Comparison of ENCODE assay signal across 2 cellular contexts in genomic region chr9:135330685-135331590, GRCh38.
TF ChIP-seq lines count a peak whose summit lies in the region.

No MANE protein-coding gene starts in this region.

TF ChIP-seq in HEK293, 187 proteins besides CTCF, POLR2A, EP300 and RAD21 (continues in another document):
- TF ChIP-seq KLF1 (tag by site-specific recombination; IDR thresholded peaks at IDR 0.05) (no peak), ZNF416 (tag by site-specific recombination; IDR thresholded peaks at IDR 0.05) (no peak), ZNF664 (tag by site-specific recombination; IDR thresholded peaks at IDR 0.05) (no peak), ZNF837 (tag by site-specific recombination; IDR thresholded peaks at IDR 0.05) (no peak), ZNF341 (tag by site-specific recombination; IDR thresholded peaks at IDR 0.05; ENCODE audit: low read depth) (no peak), ZNF548 (tag by site-specific recombination; IDR thresholded peaks at IDR 0.05) (no peak), ZNF660 (tag by site-specific recombination; IDR thresholded peaks at IDR 0.05) (no peak), PRDM1 (tag by site-specific recombination; IDR thresholded peaks at IDR 0.05) (no peak), REPIN1 (tag by site-specific recombination; IDR thresholded peaks at IDR 0.05; ENCODE audit: low read depth) (no peak), SALL2 (tag by site-specific recombination; IDR thresholded peaks at IDR 0.05; ENCODE audit: borderline replicate concordance) (peak; percentile 68; the same call in 1 of the 2 replicates), ZNF777 (tag by site-specific recombination; IDR thresholded peaks at IDR 0.05; ENCODE audit: borderline replicate concordance) (no peak), ZNF670 (tag by site-specific recombination; IDR thresholded peaks at IDR 0.05; ENCODE audit: low read depth) (0 out of 2 replicates have a peak, but pooled peaks have one; percentile 86), ZNF146 (tag by site-specific recombination; IDR thresholded peaks at IDR 0.05) (no peak), OSR2 (tag by site-specific recombination; IDR thresholded peaks at IDR 0.05) (no peak), ZNF791 (tag by site-specific recombination; IDR thresholded peaks at IDR 0.05) (no peak), ZNF488 (tag by site-specific recombination; IDR thresholded peaks at IDR 0.05) (0 out of 2 replicates have a peak, but pooled peaks have one; percentile 55), ZNF221 (tag by site-specific recombination; IDR thresholded peaks at IDR 0.05; ENCODE audit: borderline replicate concordance) (no peak), ZNF248 (tag by site-specific recombination; IDR thresholded peaks at IDR 0.05) (no peak), ZNF529 (tag by site-specific recombination; IDR thresholded peaks at IDR 0.05; ENCODE audit: insufficient replicate concordance) (no peak), ZNF610 (tag by site-specific recombination; IDR thresholded peaks at IDR 0.05; ENCODE audit: borderline replicate concordance) (no peak), ZNF335 (tag by site-specific recombination; conservative IDR thresholded peaks at IDR 0.05) (no peak), ZNF785 (tag by site-specific recombination; IDR thresholded peaks at IDR 0.05) (peak; percentile 71; the same call in 1 of the 2 replicates), GLIS1 (tag by site-specific recombination; IDR thresholded peaks at IDR 0.05) (no peak), ZNF391 (tag by site-specific recombination; IDR thresholded peaks at IDR 0.05; ENCODE audit: borderline replicate concordance, low read depth) (no peak), RBAK (tag by site-specific recombination; IDR thresholded peaks at IDR 0.05) (no peak), TRIM28 (IDR thresholded peaks at IDR 0.05; ENCODE audit: borderline replicate concordance, low read length) (no peak), ZBTB48 (tag by site-specific recombination; IDR thresholded peaks at IDR 0.05) (no peak), WT1 (tag by site-specific recombination; IDR thresholded peaks at IDR 0.05) (no peak), ZNF530 (tag by site-specific recombination; IDR thresholded peaks at IDR 0.05; ENCODE audit: low read depth) (0 out of 2 replicates have a peak, but pooled peaks have one; percentile 6), KLF7 (tag by site-specific recombination; IDR thresholded peaks at IDR 0.05; ENCODE audit: borderline replicate concordance) (no peak), GLI4 (tag by site-specific recombination; IDR thresholded peaks at IDR 0.05) (no peak), ZNF621 (tag by site-specific recombination; IDR thresholded peaks at IDR 0.05) (no peak), ZNF19 (tag by site-specific recombination; IDR thresholded peaks at IDR 0.05; ENCODE audit: low read depth) (no peak), ZNF830 (tag by site-specific recombination; IDR thresholded peaks at IDR 0.05; ENCODE audit: low read depth) (no peak), HIC1 (tag by site-specific recombination; IDR thresholded peaks at IDR 0.05) (no peak)

TF ChIP-seq in H1, 55 proteins besides CTCF, POLR2A, EP300 and RAD21:
- TF ChIP-seq CEBPB (IDR thresholded peaks at IDR 0.05; ENCODE audit: low read depth, low read length), result no peak
TF ChIP-seq in H1: peak in this region for 0.
